1 cellular context compared by ENCODE assay signal in the genomic region with DNA sequence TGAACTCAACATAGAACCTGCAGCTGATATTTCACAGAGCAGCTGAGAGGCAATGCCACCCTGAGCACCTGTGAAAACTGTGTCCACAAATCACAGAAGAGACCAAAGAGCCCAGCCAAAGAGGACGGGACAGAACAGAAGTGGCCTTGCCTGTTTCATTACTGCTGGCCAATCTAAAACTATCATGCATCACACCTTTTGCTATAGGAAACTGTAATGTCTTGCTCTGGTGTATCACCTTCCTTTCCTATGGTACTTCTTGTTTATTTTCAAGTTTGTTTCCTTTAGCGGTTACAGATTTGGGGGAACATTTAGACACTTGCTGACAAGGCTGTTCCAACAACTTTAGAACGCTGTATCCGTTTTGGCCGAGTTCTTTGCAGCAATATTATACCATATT.
TF ChIP-seq lines count a peak whose summit lies in the region.

No MANE protein-coding gene starts in this region.

TF ChIP-seq in SK-N-SH, 30 proteins besides CTCF, POLR2A, EP300 and RAD21 (continued from another document):
- TF ChIP-seq, protein P1, sequence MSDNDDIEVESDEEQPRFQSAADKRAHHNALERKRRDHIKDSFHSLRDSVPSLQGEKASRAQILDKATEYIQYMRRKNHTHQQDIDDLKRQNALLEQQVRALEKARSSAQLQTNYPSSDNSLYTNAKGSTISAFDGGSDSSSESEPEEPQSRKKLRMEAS (IDR thresholded peaks at IDR 0.05; ENCODE audit: low read depth), result no peak
- TF ChIP-seq NRF1 (IDR thresholded peaks at IDR 0.05; ENCODE audit: low read depth, low read length) (no peak), RXRA (IDR thresholded peaks at IDR 0.05; ENCODE audit: borderline replicate concordance, low read depth) (no peak)
- TF ChIP-seq, protein P2, sequence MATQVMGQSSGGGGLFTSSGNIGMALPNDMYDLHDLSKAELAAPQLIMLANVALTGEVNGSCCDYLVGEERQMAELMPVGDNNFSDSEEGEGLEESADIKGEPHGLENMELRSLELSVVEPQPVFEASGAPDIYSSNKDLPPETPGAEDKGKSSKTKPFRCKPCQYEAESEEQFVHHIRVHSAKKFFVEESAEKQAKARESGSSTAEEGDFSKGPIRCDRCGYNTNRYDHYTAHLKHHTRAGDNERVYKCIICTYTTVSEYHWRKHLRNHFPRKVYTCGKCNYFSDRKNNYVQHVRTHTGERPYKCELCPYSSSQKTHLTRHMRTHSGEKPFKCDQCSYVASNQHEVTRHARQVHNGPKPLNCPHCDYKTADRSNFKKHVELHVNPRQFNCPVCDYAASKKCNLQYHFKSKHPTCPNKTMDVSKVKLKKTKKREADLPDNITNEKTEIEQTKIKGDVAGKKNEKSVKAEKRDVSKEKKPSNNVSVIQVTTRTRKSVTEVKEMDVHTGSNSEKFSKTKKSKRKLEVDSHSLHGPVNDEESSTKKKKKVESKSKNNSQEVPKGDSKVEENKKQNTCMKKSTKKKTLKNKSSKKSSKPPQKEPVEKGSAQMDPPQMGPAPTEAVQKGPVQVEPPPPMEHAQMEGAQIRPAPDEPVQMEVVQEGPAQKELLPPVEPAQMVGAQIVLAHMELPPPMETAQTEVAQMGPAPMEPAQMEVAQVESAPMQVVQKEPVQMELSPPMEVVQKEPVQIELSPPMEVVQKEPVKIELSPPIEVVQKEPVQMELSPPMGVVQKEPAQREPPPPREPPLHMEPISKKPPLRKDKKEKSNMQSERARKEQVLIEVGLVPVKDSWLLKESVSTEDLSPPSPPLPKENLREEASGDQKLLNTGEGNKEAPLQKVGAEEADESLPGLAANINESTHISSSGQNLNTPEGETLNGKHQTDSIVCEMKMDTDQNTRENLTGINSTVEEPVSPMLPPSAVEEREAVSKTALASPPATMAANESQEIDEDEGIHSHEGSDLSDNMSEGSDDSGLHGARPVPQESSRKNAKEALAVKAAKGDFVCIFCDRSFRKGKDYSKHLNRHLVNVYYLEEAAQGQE (IDR thresholded peaks at IDR 0.05; ENCODE audit: low read depth, low read length), result no peak
